ENCODE assay signal across 13 cellular contexts in the genomic region with DNA sequence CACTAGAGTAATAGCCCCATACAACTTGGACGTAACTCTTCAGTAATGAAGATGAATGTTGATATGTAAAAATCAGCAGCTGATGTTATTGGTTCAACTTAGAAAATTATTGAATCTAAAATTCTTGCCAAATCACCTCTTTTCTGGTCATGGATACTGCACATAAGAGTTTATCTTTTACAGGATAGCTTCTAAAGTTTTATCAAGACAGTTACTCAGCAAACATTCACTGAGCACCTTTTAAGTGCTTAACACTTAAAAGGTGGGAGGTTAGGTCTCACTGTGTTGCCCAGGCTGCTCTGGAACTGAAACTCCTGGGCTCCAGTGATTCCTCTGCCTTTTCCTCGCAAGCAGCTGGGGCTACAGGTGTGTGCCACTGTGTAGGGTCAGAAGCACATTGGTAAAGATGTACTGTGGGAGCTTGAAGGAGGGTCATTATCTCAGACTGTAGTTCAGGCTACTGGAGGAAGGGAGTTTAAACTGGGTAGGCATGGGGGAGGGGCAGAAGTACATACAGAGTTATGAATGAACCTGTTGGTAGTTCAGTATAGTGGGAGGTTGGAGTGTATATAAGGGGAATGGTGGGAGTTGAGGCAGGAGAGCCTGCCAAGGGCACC. TPM values are rescaled to one million over a fixed set of nuclear protein-coding genes. Genes with fewer than 3 reads are reported as not detected.
DNase-seq lines count a peak whose midpoint lies in the region; ATAC-seq, FAIRE-seq and TF ChIP-seq lines count a peak whose summit lies in the region.
"Had no signal": no experiment of that assay in that cellular context is flagged by ENCODE, and none has a peak within 500 bp of the region (broad histone marks: within the 10 kb centered on the region; RNA-seq: fewer than 3 reads in every experiment).

No MANE protein-coding gene starts in this region.

- no peak overlapping the region for H3K27ac Mint-ChIP-seq in activated T-cell treated with anti-CD3 and anti-CD28 coated beads, Interleukin-2, amount 50 U/mL, for 24 hours
- H3K27ac Mint-ChIP-seq in T-helper 17 cell, result no peak overlapping the region

- no peak for DNase-seq in activated T-cell treated with anti-CD3 and anti-CD28 coated beads, Interleukin-2, amount 50 U/mL, for 24 hours
- no peak for DNase-seq in activated T-cell treated with anti-CD3 and anti-CD28 coated beads for 4 hours
- no peak for DNase-seq in T-helper 17 cell
- no peak for DNase-seq in fibroblast of villous mesenchyme (ENCODE audit: low read depth)
- DNase-seq in pancreas, result no peak
- no peak for DNase-seq in NCI-H128 (lab: John Stamatoyannopoulos, UW; ENCODE audit: unreplicated experiment)
- DNase-seq: activated T-cell treated with anti-CD3 and anti-CD28 coated beads, Interleukin-2, amount 50 U/mL, for 48 hours; CD4-positive, alpha-beta memory T cell; naive B cell; NCI-H1105 had no signal

- no peak for FAIRE-seq in pancreas (lab: Jason Lieb, UNC)

- H3K27me3 ChIP-seq in subcutaneous abdominal adipose tissue (ENCODE audit: control insufficient read depth in 5 of 5, insufficient read depth in 4 of 5, low read length in 5 of 5) (no peaks in the 10 kb centered on the region), pancreas (no peaks in the 10 kb centered on the region)
- H3K27me3 ChIP-seq: SJSA1 had no signal

- H3K4me1 Mint-ChIP-seq in activated T-cell treated with anti-CD3 and anti-CD28 coated beads, Interleukin-2, amount 50 U/mL, for 24 hours (ENCODE audit: low read depth), result peaks cover 51% of the 10 kb centered on the region
- peaks cover 46% of the 10 kb centered on the region for H3K4me1 Mint-ChIP-seq in T-helper 17 cell

- peak overlapping the region in 4 of 5 donors; percentile 23 to 90 (median 30) for H3K9ac ChIP-seq in subcutaneous abdominal adipose tissue (ENCODE audit: low read length in 5 of 5)

- ATAC-seq in T-helper 17 cell (no peak), pancreas (no peak), GM19395 (IDR thresholded peaks at IDR 0.05; ENCODE audit: unreplicated experiment) (no peak)

- TF ChIP-seq CTCF in fibroblast of villous mesenchyme (IDR thresholded peaks at IDR 0.05; ENCODE audit: insufficient read depth, low read depth, low read length) (no peak), pancreas (IDR thresholded peaks at IDR 0.05) (no peak)

- peak overlapping the region; percentile 91 for H3K27ac ChIP-seq in subcutaneous abdominal adipose tissue (ENCODE audit: low read depth, low read length)
- H3K27ac ChIP-seq in pancreas, result no peak overlapping the region
- H3K27ac ChIP-seq: SJSA1 had no signal

- no peaks in the 10 kb centered on the region for H3K9me3 ChIP-seq in T-helper 17 cell (ENCODE audit: control insufficient read depth, low read length, poor library complexity, severe bottlenecking)
- H3K9me3 ChIP-seq in subcutaneous abdominal adipose tissue (ENCODE audit: control insufficient read depth in 5 of 5, low read length in 5 of 5), result no peaks in the 10 kb centered on the region
- H3K9me3 ChIP-seq in pancreas, result no peaks in the 10 kb centered on the region
- H3K9me3 ChIP-seq: SJSA1 had no signal

- H3K4me1 ChIP-seq in subcutaneous abdominal adipose tissue (ENCODE audit: control insufficient read depth in 5 of 5, insufficient read depth in 5 of 5, low read length in 5 of 5), result peaks cover 8 to 57% (median 55%) of the 10 kb centered on the region in 5 donors
- H3K4me1 ChIP-seq in pancreas, result peaks cover 0 to 17% (median 14%) of the 10 kb centered on the region in 3 donors

- H3K36me3 ChIP-seq in subcutaneous abdominal adipose tissue (ENCODE audit: control insufficient read depth in 5 of 5, insufficient read depth in 5 of 5, low read length in 5 of 5) (no peaks in the 10 kb centered on the region), pancreas (no peaks in the 10 kb centered on the region)

- H3K36me3 Mint-ChIP-seq in activated T-cell treated with anti-CD3 and anti-CD28 coated beads, Interleukin-2, amount 50 U/mL, for 24 hours (ENCODE audit: low read depth), result peaks cover 8% of the 10 kb centered on the region
- H3K36me3 Mint-ChIP-seq in T-helper 17 cell (ENCODE audit: low read depth), result peaks cover 2% of the 10 kb centered on the region

- H3K9me3 Mint-ChIP-seq in activated T-cell treated with anti-CD3 and anti-CD28 coated beads, Interleukin-2, amount 50 U/mL, for 24 hours, result no peaks in the 10 kb centered on the region
- H3K9me3 Mint-ChIP-seq: CD4-positive, alpha-beta memory T cell; naive B cell had no signal

- peak overlapping the region; percentile 87 for H3K4me3 ChIP-seq in fibroblast of villous mesenchyme (ENCODE audit: low read depth, low read length)
- peak overlapping the region; percentile 80 to 88 (median 84) for H3K4me3 ChIP-seq in subcutaneous abdominal adipose tissue (ENCODE audit: low read depth in 1 of 5, low read length in 5 of 5)
- peak overlapping the region in 2 of 4 donors; percentile 92 to 93 for H3K4me3 ChIP-seq in pancreas

- intact Hi-C loops in pancreas (cut with DNase I), result loop anchor here in 1 of 3 donors (10.0 kb wide), 1 partner anchor 81 kb away; no protein-coding TSS in a partner anchor

- H3K4me3 Mint-ChIP-seq in activated T-cell treated with anti-CD3 and anti-CD28 coated beads, Interleukin-2, amount 50 U/mL, for 24 hours, result peak overlapping the region; percentile 87
- H3K4me3 Mint-ChIP-seq in T-helper 17 cell, result peak overlapping the region; percentile 97

- WGBS in pancreas, 2 donors, result 81 to 87% methylated on average over 2 of the region's 2 CpGs

- H3K27me3 Mint-ChIP-seq in activated T-cell treated with anti-CD3 and anti-CD28 coated beads, Interleukin-2, amount 50 U/mL, for 24 hours, result no peaks in the 10 kb centered on the region
- no peaks in the 10 kb centered on the region for H3K27me3 Mint-ChIP-seq in T-helper 17 cell
- H3K27me3 Mint-ChIP-seq: CD4-positive, alpha-beta memory T cell; naive B cell had no signal

RNA-seq across cellular contexts. Expression of gene MPZL1, which starts 2.0 kb away (rescaled TPM):
- total RNA-seq in T-helper 17 cell, result 1 to 10 TPM; 3.0 to 4.2 TPM
- total RNA-seq in fibroblast of villous mesenchyme, result 163 and 358 TPM in 2 replicates
- 10 to 100 TPM; 17.3 to 46.6 (median 23.5) TPM for total RNA-seq in pancreas
- polyA plus RNA-seq in pancreas, result 1 to 10 TPM; 6.3 to 9.3 TPM
